In the genomic region with DNA sequence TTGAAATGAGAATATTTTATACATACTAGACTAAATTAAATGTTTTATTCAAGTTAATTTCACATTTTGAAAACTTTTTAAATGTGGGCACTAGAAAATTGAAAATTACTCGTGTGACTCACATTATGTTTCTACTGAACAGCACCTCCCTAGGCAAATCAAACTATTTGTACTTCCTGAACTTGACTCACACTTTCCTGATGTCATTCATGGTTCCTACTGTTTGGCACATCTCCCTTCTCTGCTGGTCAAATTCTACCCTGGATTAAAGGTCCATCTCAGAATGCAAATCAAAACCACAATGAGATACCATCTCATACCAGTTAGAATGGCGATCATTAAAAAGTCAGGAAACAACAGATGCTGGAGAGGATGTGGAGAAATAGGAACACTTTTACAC, we compare ENCODE assay signal across 26 cellular contexts. TPM values are rescaled to one million over a fixed set of nuclear protein-coding genes. Genes with fewer than 3 reads are reported as not detected.
A peak's percentile ranks its signal among the peaks of the same experiment; 100 is the strongest.
DNase-seq lines count a peak whose midpoint lies in the region; ATAC-seq and TF ChIP-seq lines count a peak whose summit lies in the region.
"Had no signal": no experiment of that assay in that cellular context is flagged by ENCODE, and none has a peak within 500 bp of the region (broad histone marks: within the 10 kb centered on the region; RNA-seq: fewer than 3 reads in every experiment).

No MANE protein-coding gene starts in this region.

- no peak overlapping the region for H3K27ac ChIP-seq in CD4-positive, alpha-beta T cell (ENCODE audit: low read depth, low read length)
- H3K27ac ChIP-seq in thyroid gland = no peak overlapping the region
- H3K27ac ChIP-seq: coronary artery, transverse colon, VCaP had no signal

- H3K9me3 Mint-ChIP-seq in CD4-positive, alpha-beta T cell = no peaks in the 10 kb centered on the region

- CTCF ChIA-PET in CD4-positive, alpha-beta T cell (lab: Charles Lee) = no interaction called here

- H3K4me1 ChIP-seq in thyroid gland = no peaks in the 10 kb centered on the region
- H3K4me1 ChIP-seq: transverse colon had no signal

- H3K9me3 ChIP-seq in CD4-positive, alpha-beta T cell (ENCODE audit: control insufficient read depth, low read length) = no peaks in the 10 kb centered on the region
- H3K9me3 ChIP-seq in thyroid gland = no peaks in the 10 kb centered on the region
- H3K9me3 ChIP-seq: transverse colon had no signal

- H3K36me3 ChIP-seq in thyroid gland = no peaks in the 10 kb centered on the region
- H3K36me3 ChIP-seq: transverse colon had no signal

- no peaks in the 10 kb centered on the region for H3K4me1 Mint-ChIP-seq in CD4-positive, alpha-beta T cell (ENCODE audit: low read depth)
- H3K4me1 Mint-ChIP-seq: stimulated activated naive B cell treated with anti-CD40 and anti-IgM and Interleukin-4, amounts not matched to agents 10 μg/mL and 1 μg/mL and 100 μg/mL, for 72 hours had no signal

- no peaks in the 10 kb centered on the region for H3K27me3 ChIP-seq in CD4-positive, alpha-beta T cell (ENCODE audit: control insufficient read depth, insufficient read depth, low read length)
- H3K27me3 ChIP-seq in thyroid gland = no peaks in the 10 kb centered on the region

- H3K4me3 ChIP-seq in AG10803 (ENCODE audit: low read length) = no peak overlapping the region
- H3K4me3 ChIP-seq in fibroblast of villous mesenchyme (ENCODE audit: low read depth, low read length) = no peak overlapping the region
- H3K4me3 ChIP-seq in thyroid gland (replicated peaks in 1 of 3) = no peak overlapping the region
- H3K4me3 ChIP-seq: coronary artery, transverse colon had no signal

- H3K27ac Mint-ChIP-seq in CD4-positive, alpha-beta T cell = no peak overlapping the region
- H3K27ac Mint-ChIP-seq: CD8-positive, alpha-beta T cell; stimulated activated naive B cell treated with anti-CD40 and anti-IgM and Interleukin-4, amounts not matched to agents 10 μg/mL and 1 μg/mL and 100 μg/mL, for 72 hours had no signal

- DNase-seq in AG10803 (ENCODE audit: low read depth) (peak; percentile 37), HS-27A (ENCODE audit: low read depth) (peak; percentile 83), amniotic epithelial cell (ENCODE audit: low read depth) (peak; percentile 96), fibroblast of villous mesenchyme (ENCODE audit: low read depth) (peak; percentile 78), thyroid gland (no peak)
- DNase-seq in stimulated activated CD4-positive, alpha-beta T cell treated with anti-CD3 and anti-CD28 coated beads, Interleukin-2, amount 100 ng/mL, for 48 hours = no peak
- no peak for DNase-seq in CD4-positive, alpha-beta T cell
- DNase-seq: activated CD4-positive, alpha-beta T cell treated with anti-CD3 and anti-CD28 coated beads, Interleukin-2, amount 50 U/mL, for 48 hours; activated naive CD4-positive, alpha-beta T cell; activated T-cell treated with anti-CD3 and anti-CD28 coated beads for 4 hours; aorta; CD8-positive, alpha-beta T cell; glutamatergic neuron; left ventricle myocardium superior; MM.1S; NCI-H1694; nucleus accumbens; right cardiac atrium; stimulated activated naive B cell treated with anti-CD40 and anti-IgM and Interleukin-4, amounts not matched to agents 10 μg/mL and 1 μg/mL and 100 μg/mL, for 72 hours; transverse colon had no signal

- WGBS in thyroid gland, 2 donors = 87 to 88% methylated on average over 2 of the region's 2 CpGs

- POLR2A ChIA-PET in CD4-positive, alpha-beta T cell (lab: Charles Lee) = no interaction called here

- intact Hi-C loops in CD4-positive, alpha-beta T cell (cut with DNase I, micrococcal nuclease) = no loop called here
- intact Hi-C loops in thyroid gland (cut with DNase I) = no loop called here

- no peaks in the 10 kb centered on the region for H3K27me3 Mint-ChIP-seq in CD4-positive, alpha-beta T cell

- ATAC-seq in GM18505 (IDR thresholded peaks at IDR 0.05; ENCODE audit: unreplicated experiment) = no peak
- ATAC-seq in CD4-positive, alpha-beta T cell (ENCODE audit: poor library complexity) = no peak
- ATAC-seq: CD8-positive, alpha-beta T cell; left ventricle myocardium superior; right cardiac atrium; stimulated activated naive B cell treated with anti-CD40 and anti-IgM and Interleukin-4, amounts not matched to agents 10 μg/mL and 1 μg/mL and 100 μg/mL, for 72 hours had no signal

- TF ChIP-seq CTCF in AG10803 (conservative IDR thresholded peaks at IDR 0.05; ENCODE audit: low read length) (no peak), fibroblast of villous mesenchyme (IDR thresholded peaks at IDR 0.05; ENCODE audit: insufficient read depth, low read depth, low read length) (no peak), thyroid gland (IDR thresholded peaks at IDR 0.05) (no peak)
- TF ChIP-seq CTCF in CD4-positive, alpha-beta T cell (IDR thresholded peaks at IDR 0.05) = no peak

- TF ChIP-seq POLR2A in GM18505 (IDR thresholded peaks at IDR 0.05; ENCODE audit: borderline replicate concordance, extremely low read depth, insufficient read depth, insufficient read length) = no peak
- no peak for TF ChIP-seq POLR2A in thyroid gland (IDR thresholded peaks at IDR 0.05)

- no peak overlapping the region for H3K4me3 Mint-ChIP-seq in CD4-positive, alpha-beta T cell
- H3K4me3 Mint-ChIP-seq: CD8-positive, alpha-beta T cell; stimulated activated naive B cell treated with anti-CD40 and anti-IgM and Interleukin-4, amounts not matched to agents 10 μg/mL and 1 μg/mL and 100 μg/mL, for 72 hours had no signal

- H3K36me3 Mint-ChIP-seq in CD4-positive, alpha-beta T cell (ENCODE audit: low read depth) = no peaks in the 10 kb centered on the region
- H3K36me3 Mint-ChIP-seq: CD8-positive, alpha-beta T cell; stimulated activated naive B cell treated with anti-CD40 and anti-IgM and Interleukin-4, amounts not matched to agents 10 μg/mL and 1 μg/mL and 100 μg/mL, for 72 hours had no signal

RNA-seq across cellular contexts. Expression of gene LHCGR, which starts 16.7 kb away (rescaled TPM):
- total RNA-seq in fibroblast of villous mesenchyme (under 0.01 TPM in 1 of 2 replicates, not detected in the other), thyroid gland (1 to 10 TPM in 2 of 4 donors, under 1 TPM in 2; 0.59 to 1.7 (median 1.1) TPM)
- total RNA-seq in CD4-positive, alpha-beta T cell = not detected
- total RNA-seq: A673; CD8-positive, alpha-beta T cell; Daoy; epithelial cell of proximal tubule; right cardiac atrium; transverse colon had no signal

Comparison
In these comparisons a context has a peak if more than half of its experiments do, and no peak if none do; other contexts are left out.
1. DNase-seq: peak in AG10803 (single experiment), HS-27A (single experiment), amniotic epithelial cell (single experiment) and fibroblast of villous mesenchyme (single experiment); none in stimulated activated CD4-positive, alpha-beta T cell treated with anti-CD3 and anti-CD28 coated beads, Interleukin-2, amount 100 ng/mL, for 48 hours (0 of 2), CD4-positive, alpha-beta T cell (0 of 10) and thyroid gland (0 of 2).